In the genomic region with DNA sequence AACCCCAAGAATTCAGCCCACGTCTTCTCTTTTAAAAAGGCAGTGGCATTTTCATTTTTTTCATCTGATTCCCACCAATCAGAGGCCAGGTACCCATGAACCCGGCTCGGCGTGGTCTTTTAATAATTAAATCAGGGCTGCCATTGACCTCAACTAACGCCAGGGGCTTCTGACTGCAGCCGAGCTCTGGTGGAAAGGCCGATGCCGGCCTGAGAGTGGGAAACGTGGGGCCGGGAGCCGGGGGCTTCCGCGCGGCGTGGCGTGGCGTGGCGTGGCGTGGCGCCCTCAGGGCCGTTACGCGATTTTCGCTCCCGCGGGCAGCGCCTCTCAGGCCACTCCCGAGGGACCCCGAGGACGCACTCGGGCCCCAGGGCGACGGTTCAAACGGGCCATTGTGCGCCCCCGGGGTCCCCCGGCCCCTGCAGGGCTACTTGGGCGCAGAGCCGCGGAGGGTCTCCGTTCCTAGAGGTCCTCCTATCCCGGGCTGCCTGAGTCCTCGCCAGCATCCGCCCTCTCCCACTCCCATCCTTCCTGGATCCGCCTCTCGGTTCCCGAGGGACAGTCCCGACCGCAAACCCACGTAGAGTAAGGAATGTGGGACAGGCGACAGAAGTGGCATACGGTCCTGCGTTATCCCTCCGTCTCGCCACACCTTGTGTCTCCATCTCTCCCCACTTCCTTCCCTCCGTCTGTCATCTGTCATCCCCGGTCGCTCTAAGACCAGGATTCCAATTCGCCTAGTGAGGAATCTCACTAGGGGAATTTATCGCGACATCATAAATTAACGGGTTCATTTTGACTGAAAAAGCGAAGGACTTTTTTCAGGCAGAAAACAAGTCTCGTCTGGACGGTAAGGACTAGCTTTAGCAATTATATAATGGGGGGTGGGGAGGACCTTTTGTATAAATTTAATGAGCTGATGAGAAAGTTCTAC, we compare ENCODE assay signal across 1 cellular context.
TF ChIP-seq lines count a peak whose summit lies in the region.

No MANE protein-coding gene starts in this region.

TF ChIP-seq in HepG2, 621 proteins besides CTCF, POLR2A, EP300 and RAD21 (continued from another document and continues in another):
- TF ChIP-seq, protein P1, sequence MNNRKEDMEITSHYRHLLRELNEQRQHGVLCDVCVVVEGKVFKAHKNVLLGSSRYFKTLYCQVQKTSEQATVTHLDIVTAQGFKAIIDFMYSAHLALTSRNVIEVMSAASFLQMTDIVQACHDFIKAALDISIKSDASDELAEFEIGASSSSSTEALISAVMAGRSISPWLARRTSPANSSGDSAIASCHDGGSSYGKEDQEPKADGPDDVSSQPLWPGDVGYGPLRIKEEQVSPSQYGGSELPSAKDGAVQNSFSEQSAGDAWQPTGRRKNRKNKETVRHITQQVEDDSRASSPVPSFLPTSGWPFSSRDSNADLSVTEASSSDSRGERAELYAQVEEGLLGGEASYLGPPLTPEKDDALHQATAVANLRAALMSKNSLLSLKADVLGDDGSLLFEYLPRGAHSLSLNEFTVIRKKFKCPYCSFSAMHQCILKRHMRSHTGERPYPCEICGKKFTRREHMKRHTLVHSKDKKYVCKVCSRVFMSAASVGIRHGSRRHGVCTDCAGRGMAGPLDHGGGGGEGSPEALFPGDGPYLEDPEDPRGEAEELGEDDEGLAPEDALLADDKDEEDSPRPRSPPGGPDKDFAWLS (CRISPR knock-in tag; IDR thresholded peaks at IDR 0.05; ENCODE audit: borderline replicate concordance), result no peak
- TF ChIP-seq RFXAP (CRISPR knock-in tag; IDR thresholded peaks at IDR 0.05; ENCODE audit: borderline replicate concordance) (0 out of 2 replicates have a peak, but pooled peaks have one; percentile 32), ZBTB49 (CRISPR knock-in tag; IDR thresholded peaks at IDR 0.05; ENCODE audit: borderline replicate concordance) (no peak), MYC (CRISPR knock-in tag; IDR thresholded peaks at IDR 0.05; ENCODE audit: borderline replicate concordance) (peak; percentile 65; the same call in 1 of the 2 replicates), ATF1 (CRISPR knock-in tag; IDR thresholded peaks at IDR 0.05) (no peak), NR2C2 (CRISPR knock-in tag; IDR thresholded peaks at IDR 0.05; ENCODE audit: borderline replicate concordance) (no peak), ZNF598 (CRISPR knock-in tag; IDR thresholded peaks at IDR 0.05; ENCODE audit: borderline replicate concordance) (no peak; the same call in 1 of the 2 replicates), ZNF34 (CRISPR knock-in tag; IDR thresholded peaks at IDR 0.05; ENCODE audit: borderline replicate concordance) (no peak), ZEB1 (IDR thresholded peaks at IDR 0.05; ENCODE audit: insufficient replicate concordance, low read depth) (no peak), ZNF33A (CRISPR knock-in tag; IDR thresholded peaks at IDR 0.05; ENCODE audit: borderline replicate concordance) (no peak; the same call in 1 of the 2 replicates), ZNF775 (CRISPR knock-in tag; IDR thresholded peaks at IDR 0.05; ENCODE audit: borderline replicate concordance) (no peak), ZNF616 (CRISPR knock-in tag; IDR thresholded peaks at IDR 0.05; ENCODE audit: low read depth) (no peak), MIER3 (CRISPR knock-in tag; IDR thresholded peaks at IDR 0.05; ENCODE audit: borderline replicate concordance) (no peak), HHEX (CRISPR knock-in tag; IDR thresholded peaks at IDR 0.05) (no peak), ATM (IDR thresholded peaks at IDR 0.05; ENCODE audit: borderline replicate concordance) (no peak), ZBTB7B (CRISPR knock-in tag; IDR thresholded peaks at IDR 0.05) (peak; percentile 77; the same call in 1 of the 2 replicates), ZNF691 (CRISPR knock-in tag; IDR thresholded peaks at IDR 0.05; ENCODE audit: borderline replicate concordance, low read depth) (no peak), ZNF234 (CRISPR knock-in tag; conservative IDR thresholded peaks at IDR 0.05) (no peak), HBP1 (CRISPR knock-in tag; IDR thresholded peaks at IDR 0.05; ENCODE audit: low read depth) (no peak), ZNF567 (CRISPR knock-in tag; IDR thresholded peaks at IDR 0.05; ENCODE audit: borderline replicate concordance) (0 out of 2 replicates have a peak, but pooled peaks have one; percentile 47), ZNF17 (CRISPR knock-in tag; IDR thresholded peaks at IDR 0.05) (no peak), RFXANK (CRISPR knock-in tag; IDR thresholded peaks at IDR 0.05) (no peak), ZNF746 (CRISPR knock-in tag; IDR thresholded peaks at IDR 0.05) (no peak), TBX3 (IDR thresholded peaks at IDR 0.05; ENCODE audit: borderline replicate concordance) (no peak), ZNF430 (CRISPR knock-in tag; IDR thresholded peaks at IDR 0.05) (peak; percentile 59; the same call in 1 of the 2 replicates), KLF11 (CRISPR knock-in tag; IDR thresholded peaks at IDR 0.05) (no peak), ZNF782 (CRISPR knock-in tag; IDR thresholded peaks at IDR 0.05; ENCODE audit: borderline replicate concordance) (no peak)
- TF ChIP-seq, protein P2, sequence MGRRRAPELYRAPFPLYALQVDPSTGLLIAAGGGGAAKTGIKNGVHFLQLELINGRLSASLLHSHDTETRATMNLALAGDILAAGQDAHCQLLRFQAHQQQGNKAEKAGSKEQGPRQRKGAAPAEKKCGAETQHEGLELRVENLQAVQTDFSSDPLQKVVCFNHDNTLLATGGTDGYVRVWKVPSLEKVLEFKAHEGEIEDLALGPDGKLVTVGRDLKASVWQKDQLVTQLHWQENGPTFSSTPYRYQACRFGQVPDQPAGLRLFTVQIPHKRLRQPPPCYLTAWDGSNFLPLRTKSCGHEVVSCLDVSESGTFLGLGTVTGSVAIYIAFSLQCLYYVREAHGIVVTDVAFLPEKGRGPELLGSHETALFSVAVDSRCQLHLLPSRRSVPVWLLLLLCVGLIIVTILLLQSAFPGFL (CRISPR knock-in tag; IDR thresholded peaks at IDR 0.05), result no peak
- TF ChIP-seq, protein P3, sequence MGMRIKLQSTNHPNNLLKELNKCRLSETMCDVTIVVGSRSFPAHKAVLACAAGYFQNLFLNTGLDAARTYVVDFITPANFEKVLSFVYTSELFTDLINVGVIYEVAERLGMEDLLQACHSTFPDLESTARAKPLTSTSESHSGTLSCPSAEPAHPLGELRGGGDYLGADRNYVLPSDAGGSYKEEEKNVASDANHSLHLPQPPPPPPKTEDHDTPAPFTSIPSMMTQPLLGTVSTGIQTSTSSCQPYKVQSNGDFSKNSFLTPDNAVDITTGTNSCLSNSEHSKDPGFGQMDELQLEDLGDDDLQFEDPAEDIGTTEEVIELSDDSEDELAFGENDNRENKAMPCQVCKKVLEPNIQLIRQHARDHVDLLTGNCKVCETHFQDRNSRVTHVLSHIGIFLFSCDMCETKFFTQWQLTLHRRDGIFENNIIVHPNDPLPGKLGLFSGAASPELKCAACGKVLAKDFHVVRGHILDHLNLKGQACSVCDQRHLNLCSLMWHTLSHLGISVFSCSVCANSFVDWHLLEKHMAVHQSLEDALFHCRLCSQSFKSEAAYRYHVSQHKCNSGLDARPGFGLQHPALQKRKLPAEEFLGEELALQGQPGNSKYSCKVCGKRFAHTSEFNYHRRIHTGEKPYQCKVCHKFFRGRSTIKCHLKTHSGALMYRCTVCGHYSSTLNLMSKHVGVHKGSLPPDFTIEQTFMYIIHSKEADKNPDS (CRISPR knock-in tag; IDR thresholded peaks at IDR 0.05), result no peak
- TF ChIP-seq, protein P4, sequence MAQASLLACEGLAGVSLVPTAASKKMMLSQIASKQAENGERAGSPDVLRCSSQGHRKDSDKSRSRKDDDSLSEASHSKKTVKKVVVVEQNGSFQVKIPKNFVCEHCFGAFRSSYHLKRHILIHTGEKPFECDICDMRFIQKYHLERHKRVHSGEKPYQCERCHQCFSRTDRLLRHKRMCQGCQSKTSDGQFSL (CRISPR knock-in tag; IDR thresholded peaks at IDR 0.05), result no peak
- TF ChIP-seq, protein P5, sequence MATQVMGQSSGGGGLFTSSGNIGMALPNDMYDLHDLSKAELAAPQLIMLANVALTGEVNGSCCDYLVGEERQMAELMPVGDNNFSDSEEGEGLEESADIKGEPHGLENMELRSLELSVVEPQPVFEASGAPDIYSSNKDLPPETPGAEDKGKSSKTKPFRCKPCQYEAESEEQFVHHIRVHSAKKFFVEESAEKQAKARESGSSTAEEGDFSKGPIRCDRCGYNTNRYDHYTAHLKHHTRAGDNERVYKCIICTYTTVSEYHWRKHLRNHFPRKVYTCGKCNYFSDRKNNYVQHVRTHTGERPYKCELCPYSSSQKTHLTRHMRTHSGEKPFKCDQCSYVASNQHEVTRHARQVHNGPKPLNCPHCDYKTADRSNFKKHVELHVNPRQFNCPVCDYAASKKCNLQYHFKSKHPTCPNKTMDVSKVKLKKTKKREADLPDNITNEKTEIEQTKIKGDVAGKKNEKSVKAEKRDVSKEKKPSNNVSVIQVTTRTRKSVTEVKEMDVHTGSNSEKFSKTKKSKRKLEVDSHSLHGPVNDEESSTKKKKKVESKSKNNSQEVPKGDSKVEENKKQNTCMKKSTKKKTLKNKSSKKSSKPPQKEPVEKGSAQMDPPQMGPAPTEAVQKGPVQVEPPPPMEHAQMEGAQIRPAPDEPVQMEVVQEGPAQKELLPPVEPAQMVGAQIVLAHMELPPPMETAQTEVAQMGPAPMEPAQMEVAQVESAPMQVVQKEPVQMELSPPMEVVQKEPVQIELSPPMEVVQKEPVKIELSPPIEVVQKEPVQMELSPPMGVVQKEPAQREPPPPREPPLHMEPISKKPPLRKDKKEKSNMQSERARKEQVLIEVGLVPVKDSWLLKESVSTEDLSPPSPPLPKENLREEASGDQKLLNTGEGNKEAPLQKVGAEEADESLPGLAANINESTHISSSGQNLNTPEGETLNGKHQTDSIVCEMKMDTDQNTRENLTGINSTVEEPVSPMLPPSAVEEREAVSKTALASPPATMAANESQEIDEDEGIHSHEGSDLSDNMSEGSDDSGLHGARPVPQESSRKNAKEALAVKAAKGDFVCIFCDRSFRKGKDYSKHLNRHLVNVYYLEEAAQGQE (IDR thresholded peaks at IDR 0.05; ENCODE audit: borderline replicate concordance in 1 of 2, low read depth in 1 of 2, low read length in 2 of 2), result no peak
- TF ChIP-seq, protein P6, sequence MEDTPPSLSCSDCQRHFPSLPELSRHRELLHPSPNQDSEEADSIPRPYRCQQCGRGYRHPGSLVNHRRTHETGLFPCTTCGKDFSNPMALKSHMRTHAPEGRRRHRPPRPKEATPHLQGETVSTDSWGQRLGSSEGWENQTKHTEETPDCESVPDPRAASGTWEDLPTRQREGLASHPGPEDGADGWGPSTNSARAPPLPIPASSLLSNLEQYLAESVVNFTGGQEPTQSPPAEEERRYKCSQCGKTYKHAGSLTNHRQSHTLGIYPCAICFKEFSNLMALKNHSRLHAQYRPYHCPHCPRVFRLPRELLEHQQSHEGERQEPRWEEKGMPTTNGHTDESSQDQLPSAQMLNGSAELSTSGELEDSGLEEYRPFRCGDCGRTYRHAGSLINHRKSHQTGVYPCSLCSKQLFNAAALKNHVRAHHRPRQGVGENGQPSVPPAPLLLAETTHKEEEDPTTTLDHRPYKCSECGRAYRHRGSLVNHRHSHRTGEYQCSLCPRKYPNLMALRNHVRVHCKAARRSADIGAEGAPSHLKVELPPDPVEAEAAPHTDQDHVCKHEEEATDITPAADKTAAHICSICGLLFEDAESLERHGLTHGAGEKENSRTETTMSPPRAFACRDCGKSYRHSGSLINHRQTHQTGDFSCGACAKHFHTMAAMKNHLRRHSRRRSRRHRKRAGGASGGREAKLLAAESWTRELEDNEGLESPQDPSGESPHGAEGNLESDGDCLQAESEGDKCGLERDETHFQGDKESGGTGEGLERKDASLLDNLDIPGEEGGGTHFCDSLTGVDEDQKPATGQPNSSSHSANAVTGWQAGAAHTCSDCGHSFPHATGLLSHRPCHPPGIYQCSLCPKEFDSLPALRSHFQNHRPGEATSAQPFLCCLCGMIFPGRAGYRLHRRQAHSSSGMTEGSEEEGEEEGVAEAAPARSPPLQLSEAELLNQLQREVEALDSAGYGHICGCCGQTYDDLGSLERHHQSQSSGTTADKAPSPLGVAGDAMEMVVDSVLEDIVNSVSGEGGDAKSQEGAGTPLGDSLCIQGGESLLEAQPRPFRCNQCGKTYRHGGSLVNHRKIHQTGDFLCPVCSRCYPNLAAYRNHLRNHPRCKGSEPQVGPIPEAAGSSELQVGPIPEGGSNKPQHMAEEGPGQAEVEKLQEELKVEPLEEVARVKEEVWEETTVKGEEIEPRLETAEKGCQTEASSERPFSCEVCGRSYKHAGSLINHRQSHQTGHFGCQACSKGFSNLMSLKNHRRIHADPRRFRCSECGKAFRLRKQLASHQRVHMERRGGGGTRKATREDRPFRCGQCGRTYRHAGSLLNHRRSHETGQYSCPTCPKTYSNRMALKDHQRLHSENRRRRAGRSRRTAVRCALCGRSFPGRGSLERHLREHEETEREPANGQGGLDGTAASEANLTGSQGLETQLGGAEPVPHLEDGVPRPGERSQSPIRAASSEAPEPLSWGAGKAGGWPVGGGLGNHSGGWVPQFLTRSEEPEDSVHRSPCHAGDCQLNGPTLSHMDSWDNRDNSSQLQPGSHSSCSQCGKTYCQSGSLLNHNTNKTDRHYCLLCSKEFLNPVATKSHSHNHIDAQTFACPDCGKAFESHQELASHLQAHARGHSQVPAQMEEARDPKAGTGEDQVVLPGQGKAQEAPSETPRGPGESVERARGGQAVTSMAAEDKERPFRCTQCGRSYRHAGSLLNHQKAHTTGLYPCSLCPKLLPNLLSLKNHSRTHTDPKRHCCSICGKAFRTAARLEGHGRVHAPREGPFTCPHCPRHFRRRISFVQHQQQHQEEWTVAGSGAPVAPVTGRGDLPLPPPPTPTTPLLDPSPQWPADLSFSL (CRISPR knock-in tag; IDR thresholded peaks at IDR 0.05), result no peak
